ENCODE assay signal across 14 cellular contexts in the genomic region with DNA sequence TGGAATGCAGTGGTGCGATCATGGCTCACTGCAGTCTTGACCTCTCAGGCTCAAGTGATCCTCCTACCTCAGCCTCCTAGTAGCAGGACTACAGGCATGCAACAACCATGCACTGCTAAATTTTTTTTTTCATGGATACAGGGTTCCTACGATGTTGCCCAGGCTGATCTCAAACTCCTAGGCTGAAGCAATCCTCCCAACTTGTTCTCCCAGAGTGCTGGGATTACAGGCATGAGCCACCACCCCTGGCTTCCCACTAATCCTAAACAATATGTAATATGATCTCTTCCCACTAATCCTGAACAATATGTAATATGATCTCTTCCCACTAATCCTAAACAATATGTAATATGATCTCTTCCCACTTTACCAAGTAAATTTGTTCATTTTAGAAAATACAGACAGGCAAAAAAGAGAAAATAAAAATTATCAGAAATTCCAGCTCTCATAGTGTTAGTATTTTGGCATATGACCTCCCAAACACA. TPM values are rescaled to one million over a fixed set of nuclear protein-coding genes. Genes with fewer than 3 reads are reported as not detected.
DNase-seq lines count a peak whose midpoint lies in the region; ATAC-seq and TF ChIP-seq lines count a peak whose summit lies in the region.
"Had no signal": no experiment of that assay in that cellular context is flagged by ENCODE, and none has a peak within 500 bp of the region (broad histone marks: within the 10 kb centered on the region; RNA-seq: fewer than 3 reads in every experiment).

No MANE protein-coding gene starts in this region.

- H3K9me3 Mint-ChIP-seq in activated CD8-positive, alpha-beta memory T cell treated with anti-CD3 and anti-CD28 coated beads, Interleukin-2, amount 10 ng/mL, durations not matched to agents 7 days and 5 days (ENCODE audit: low read depth): no peaks in the 10 kb centered on the region
- H3K9me3 Mint-ChIP-seq: natural killer cell treated with Interleukin-12 subunit alpha and Interleukin-12 subunit beta and Interleukin-15 and Interleukin-18, amount 100 ng/mL, for 72 hours had no signal

- H3K79me2 ChIP-seq in PC-3 (ENCODE audit: low read length): no peaks in the 10 kb centered on the region

- H3K4me1 Mint-ChIP-seq in activated CD8-positive, alpha-beta memory T cell treated with anti-CD3 and anti-CD28 coated beads, Interleukin-2, amount 10 ng/mL, durations not matched to agents 7 days and 5 days: no peaks in the 10 kb centered on the region

- no peaks in the 10 kb centered on the region for H3F3A ChIP-seq in PC-3 (ENCODE audit: low read length, unreplicated experiment)

- H3K36me3 ChIP-seq in PC-3 (ENCODE audit: low read depth, low read length): no peaks in the 10 kb centered on the region
- no peaks in the 10 kb centered on the region for H3K36me3 ChIP-seq in psoas muscle (ENCODE audit: insufficient read depth in 1 of 2, low read depth in 1 of 2)
- H3K36me3 ChIP-seq: vagina had no signal

- H3K27ac ChIP-seq in PC-3 (ENCODE audit: low read length): no peak overlapping the region
- H3K27ac ChIP-seq in psoas muscle: no peak overlapping the region
- H3K27ac ChIP-seq: body of pancreas, vagina had no signal

- peaks cover 3% of the 10 kb centered on the region for H3K27me3 Mint-ChIP-seq in activated CD8-positive, alpha-beta memory T cell treated with anti-CD3 and anti-CD28 coated beads, Interleukin-2, amount 10 ng/mL, durations not matched to agents 7 days and 5 days

- POLR2A ChIA-PET in PC-3 (lab: Charles Lee; ENCODE audit: unreplicated experiment): no interaction called here

- WGBS in psoas muscle, 3 donors: 52 to 68% (median 64%) methylated on average over 2 of the region's 2 CpGs

- peak; percentile 15 for DNase-seq in Daoy (ENCODE audit: low read depth)
- DNase-seq in PC-3: peak; percentile 41
- peak; percentile 70 for DNase-seq in fibroblast of villous mesenchyme (ENCODE audit: low read depth)
- DNase-seq in stimulated activated CD4-positive, alpha-beta T cell treated with anti-CD3 and anti-CD28 coated beads, Interleukin-1b, Interleukin-23, amount 100 ng/mL, for 48 hours: no peak
- no peak for DNase-seq in activated CD8-positive, alpha-beta memory T cell treated with anti-CD3 and anti-CD28 coated beads, Interleukin-2, amount 10 ng/mL, durations not matched to agents 7 days and 5 days
- no peak for DNase-seq in psoas muscle
- DNase-seq: activated T-cell treated with anti-CD3 and anti-CD28 coated beads, Interleukin-2, amount 50 U/mL, for 1 hour; body of pancreas; NCI-H2081; Right ventricle myocardium superior had no signal

- no peak overlapping the region for H3K4me3 ChIP-seq in PC-3 (ENCODE audit: low read length)
- H3K4me3 ChIP-seq in fibroblast of villous mesenchyme (ENCODE audit: low read depth, low read length): no peak overlapping the region
- H3K4me3 ChIP-seq in psoas muscle: no peak overlapping the region
- H3K4me3 ChIP-seq: body of pancreas, vagina had no signal

- H3K4me1 ChIP-seq in PC-3 (ENCODE audit: insufficient read depth, low read length) (peaks cover 3% of the 10 kb centered on the region; the same call in 1 of the 2 replicates), psoas muscle (no peaks in the 10 kb centered on the region)
- H3K4me1 ChIP-seq: body of pancreas, vagina had no signal

- H4K20me1 ChIP-seq in PC-3 (ENCODE audit: low read length): no peaks in the 10 kb centered on the region

- CTCF ChIA-PET in PC-3 (lab: Charles Lee): no interaction called here
- CTCF ChIA-PET in activated CD8-positive, alpha-beta memory T cell treated with anti-CD3 and anti-CD28 coated beads, Interleukin-2, amount 10 ng/mL, durations not matched to agents 7 days and 5 days (lab: Charles Lee): interaction anchor here (2.3 kb wide), 1 partner anchor 10 kb away, joined by 7 read pairs; no protein-coding TSS in a partner anchor

- peak; percentile 13; the same call in 1 of the 2 replicates for TF ChIP-seq RAD21 in Ishikawa (IDR thresholded peaks at IDR 0.05; ENCODE audit: low read depth)

- TF ChIP-seq CTCF in PC-3 (conservative IDR thresholded peaks at IDR 0.05; ENCODE audit: low read depth, low read length): no peak
- no peak for TF ChIP-seq CTCF in fibroblast of villous mesenchyme (IDR thresholded peaks at IDR 0.05; ENCODE audit: insufficient read depth, low read depth, low read length)
- no peak for TF ChIP-seq CTCF in psoas muscle (IDR thresholded peaks at IDR 0.05)

- H3K27me3 ChIP-seq in PC-3 (ENCODE audit: low read length) (no peaks in the 10 kb centered on the region), psoas muscle (ENCODE audit: insufficient read depth in 3 of 3, low read length in 2 of 3) (no peaks in the 10 kb centered on the region)
- H3K27me3 ChIP-seq: body of pancreas, vagina had no signal

- TF ChIP-seq EP300 in Ishikawa (IDR thresholded peaks at IDR 0.05; ENCODE audit: borderline replicate concordance): peak; percentile 83

- no peak overlapping the region for H3K9ac ChIP-seq in PC-3 (ENCODE audit: low read length)

- ATAC-seq in PC-3 (peak; percentile 51), HG02938 (IDR thresholded peaks at IDR 0.05; ENCODE audit: unreplicated experiment) (no peak), psoas muscle (no peak)
- no peak for ATAC-seq in activated CD8-positive, alpha-beta memory T cell treated with anti-CD3 and anti-CD28 coated beads, Interleukin-2, amount 10 ng/mL, durations not matched to agents 7 days and 5 days
- ATAC-seq: body of pancreas; natural killer cell treated with Interleukin-12 subunit alpha and Interleukin-12 subunit beta and Interleukin-15 and Interleukin-18, amount 100 ng/mL, for 72 hours had no signal

- H3K9me2 ChIP-seq in PC-3 (replicated peaks; ENCODE audit: low read length): no peaks in the 10 kb centered on the region

- no peak overlapping the region for H3K4me2 ChIP-seq in PC-3 (ENCODE audit: low read length)

- H3K4me3 Mint-ChIP-seq in activated CD8-positive, alpha-beta memory T cell treated with anti-CD3 and anti-CD28 coated beads, Interleukin-2, amount 10 ng/mL, durations not matched to agents 7 days and 5 days: no peak overlapping the region
- H3K4me3 Mint-ChIP-seq: natural killer cell treated with Interleukin-12 subunit alpha and Interleukin-12 subunit beta and Interleukin-15 and Interleukin-18, amount 100 ng/mL, for 72 hours had no signal

- H3K9me3 ChIP-seq in PC-3 (ENCODE audit: low read length) (no peaks in the 10 kb centered on the region), psoas muscle (no peaks in the 10 kb centered on the region)
- H3K9me3 ChIP-seq: body of pancreas, vagina had no signal

- H3K27ac Mint-ChIP-seq in activated CD8-positive, alpha-beta memory T cell treated with anti-CD3 and anti-CD28 coated beads, Interleukin-2, amount 10 ng/mL, durations not matched to agents 7 days and 5 days: no peak overlapping the region
- H3K27ac Mint-ChIP-seq: natural killer cell treated with Interleukin-12 subunit alpha and Interleukin-12 subunit beta and Interleukin-15 and Interleukin-18, amount 100 ng/mL, for 72 hours had no signal

- intact Hi-C loops in PC-3 (cut with micrococcal nuclease): no loop called here
- intact Hi-C loops in psoas muscle (cut with DNase I): no loop called here

- H3K36me3 Mint-ChIP-seq in activated CD8-positive, alpha-beta memory T cell treated with anti-CD3 and anti-CD28 coated beads, Interleukin-2, amount 10 ng/mL, durations not matched to agents 7 days and 5 days: no peaks in the 10 kb centered on the region
- H3K36me3 Mint-ChIP-seq: natural killer cell treated with Interleukin-12 subunit alpha and Interleukin-12 subunit beta and Interleukin-15 and Interleukin-18, amount 100 ng/mL, for 72 hours had no signal

- no TSS peak for BruUV-seq in PC-3 (replicated peaks; lab: Mats Ljungman, UMichigan)

- H2AFZ ChIP-seq in PC-3 (ENCODE audit: low read length): no peak overlapping the region

TF ChIP-seq in Ishikawa, 13 proteins besides CTCF, POLR2A, EP300 and RAD21 (continues in another document):
- TF ChIP-seq TCF12 (IDR thresholded peaks at IDR 0.05; ENCODE audit: low read depth) (0 out of 2 replicates have a peak, but pooled peaks have one; percentile 38), CEBPB (IDR thresholded peaks at IDR 0.05) (peak; percentile 68), FOXM1 (IDR thresholded peaks at IDR 0.05; ENCODE audit: borderline replicate concordance, low read depth) (peak; percentile 40; the same call in 1 of the 2 replicates), YY1 (IDR thresholded peaks at IDR 0.05; ENCODE audit: low read depth) (no peak), NFIC (IDR thresholded peaks at IDR 0.05) (no peak), MAX (IDR thresholded peaks at IDR 0.05) (no peak)
- TF ChIP-seq, protein P1, sequence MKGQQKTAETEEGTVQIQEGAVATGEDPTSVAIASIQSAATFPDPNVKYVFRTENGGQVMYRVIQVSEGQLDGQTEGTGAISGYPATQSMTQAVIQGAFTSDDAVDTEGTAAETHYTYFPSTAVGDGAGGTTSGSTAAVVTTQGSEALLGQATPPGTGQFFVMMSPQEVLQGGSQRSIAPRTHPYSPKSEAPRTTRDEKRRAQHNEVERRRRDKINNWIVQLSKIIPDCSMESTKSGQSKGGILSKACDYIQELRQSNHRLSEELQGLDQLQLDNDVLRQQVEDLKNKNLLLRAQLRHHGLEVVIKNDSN (IDR thresholded peaks at IDR 0.05): no peak

RNA-seq across cellular contexts. Expression of gene RPL17, which starts 28.4 kb away (rescaled TPM):
- 3,908 and 4,109 TPM in 2 replicates for total RNA-seq in Daoy (2014; rRNA removed; shearing (Covaris generic))
- total RNA-seq in PC-3 (2014; rRNA removed) (773 and 829 TPM in 2 replicates), fibroblast of villous mesenchyme (1,385 and 1,725 TPM in 2 replicates), psoas muscle (100 to 1,000 TPM; 568 to 785 (median 731) TPM)
- 1,000 to 10,000 TPM; 1,233 to 1,399 TPM for total RNA-seq in activated CD8-positive, alpha-beta memory T cell treated with anti-CD3 and anti-CD28 coated beads, Interleukin-2, amount 10 ng/mL, durations not matched to agents 7 days and 5 days
- 1,000 to 10,000 TPM; 1,219 to 2,835 (median 1,252) TPM for polyA plus RNA-seq in psoas muscle

RNA-seq across cellular contexts. Expression of gene C18orf32, which starts 33.7 kb away (rescaled TPM):
- 36.1 and 57.9 TPM in 2 replicates for total RNA-seq in Daoy (2014; rRNA removed; shearing (Covaris generic))
- total RNA-seq in PC-3 (2014; rRNA removed) (5.7 and 6.8 TPM in 2 replicates), fibroblast of villous mesenchyme (11.7 and 24.5 TPM in 2 replicates), psoas muscle (10 to 100 TPM; 25.7 to 39.6 (median 27.4) TPM)
- 10 to 100 TPM; 15.2 to 22.3 TPM for total RNA-seq in activated CD8-positive, alpha-beta memory T cell treated with anti-CD3 and anti-CD28 coated beads, Interleukin-2, amount 10 ng/mL, durations not matched to agents 7 days and 5 days
- polyA plus RNA-seq in psoas muscle: 10 to 100 TPM; 42.9 to 75.9 (median 64.3) TPM

RNA-seq across cellular contexts. Expression of gene LIPG, which starts 41.2 kb away (rescaled TPM):
- 32.6 and 40.3 TPM in 2 replicates for total RNA-seq in Daoy (2014; rRNA removed; shearing (Covaris generic))
- total RNA-seq in PC-3 (2014; rRNA removed): 9.1 and 14.8 TPM in 2 replicates
- total RNA-seq in fibroblast of villous mesenchyme: 0.86 and 1.3 TPM in 2 replicates
- total RNA-seq in activated CD8-positive, alpha-beta memory T cell treated with anti-CD3 and anti-CD28 coated beads, Interleukin-2, amount 10 ng/mL, durations not matched to agents 7 days and 5 days: under 1 TPM in 1 of 2 experiments, not detected in 1; 0.16 TPM
- 10 to 100 TPM in 1 of 4 donors, 1 to 10 TPM in 2, under 1 TPM in 1; 0.95 to 19.1 (median 3.2) TPM for total RNA-seq in psoas muscle
- polyA plus RNA-seq in psoas muscle: 1 to 10 TPM in 2 of 3 donors, under 1 TPM in 1; 0.62 to 6.0 (median 1.2) TPM

Comparison
In these comparisons a context has a peak if more than half of its experiments do, and no peak if none do; other contexts are left out.
1. DNase-seq: peak in Daoy (single experiment), PC-3 (single experiment) and fibroblast of villous mesenchyme (single experiment); none in stimulated activated CD4-positive, alpha-beta T cell treated with anti-CD3 and anti-CD28 coated beads, Interleukin-1b, Interleukin-23, amount 100 ng/mL, for 48 hours (single experiment), activated CD8-positive, alpha-beta memory T cell treated with anti-CD3 and anti-CD28 coated beads, Interleukin-2, amount 10 ng/mL, durations not matched to agents 7 days and 5 days (single experiment) and psoas muscle (0 of 2).